In genomic region chr11:76208438-76208828, GRCh38 we compare ENCODE assay signal across 8 cellular contexts. TPM values are rescaled to one million over a fixed set of nuclear protein-coding genes. Genes with fewer than 3 reads are reported as not detected.
DNase-seq lines count a peak whose midpoint lies in the region; ATAC-seq and TF ChIP-seq lines count a peak whose summit lies in the region.

No MANE protein-coding gene starts in this region.

- TF ChIP-seq POLR2A in esophagus squamous epithelium (IDR thresholded peaks at IDR 0.05) (no peak), prostate gland (IDR thresholded peaks at IDR 0.05) (no peak)

- TF ChIP-seq CTCF in GM12864 (IDR thresholded peaks at IDR 0.05; ENCODE audit: low read depth, low read length, missing control alignments) (no peak), PC-9 (conservative IDR thresholded peaks at IDR 0.05) (no peak), esophagus squamous epithelium (IDR thresholded peaks at IDR 0.05) (no peak), prostate gland (IDR thresholded peaks at IDR 0.05) (no peak), GM10248 (IDR thresholded peaks at IDR 0.05; ENCODE audit: control extremely low read depth, extremely low read depth, low read depth, missing control alignments) (no peak)

- H3K4me1 ChIP-seq in PC-9 (replicated peaks; ENCODE audit: insufficient read depth) (peaks cover 24% of the 10 kb centered on the region), esophagus squamous epithelium (peaks cover 41 to 63% (median 46%) of the 10 kb centered on the region in 3 donors), prostate gland (replicated peaks) (peaks cover 12% of the 10 kb centered on the region)

- no peak for DNase-seq in GM12864 (ENCODE audit: low read depth)
- no peak for DNase-seq in PC-9
- no peak for DNase-seq in esophagus squamous epithelium (lab: John Stamatoyannopoulos, UW)
- DNase-seq in prostate gland (ENCODE audit: low spot score): no peak
- DNase-seq in NCI-H1930 (lab: John Stamatoyannopoulos, UW): no peak
- DNase-seq in central memory CD4-positive, alpha-beta T cell: no peak
- DNase-seq in GM10248 (ENCODE audit: extremely low spot score): no peak

- intact Hi-C loops in PC-9 (cut with micrococcal nuclease; ENCODE audit: unreplicated experiment): loop anchor here (2.0 to 5.0 kb wide), 2 partner anchors 58 to 304 kb away; no protein-coding TSS in a partner anchor
- intact Hi-C loops in esophagus squamous epithelium (cut with DNase I): loop anchor here (5.0 kb wide), 1 partner anchor 109 kb away; no protein-coding TSS in a partner anchor
- intact Hi-C loops in prostate gland (cut with DNase I): loop anchor here (2.0 to 10.0 kb wide), 3 partner anchors 28 to 311 kb away; partner anchors contain the start of gene EMSY

- H3K27ac ChIP-seq in PC-9 (no peak overlapping the region), esophagus squamous epithelium (peak overlapping the region in 1 of 4 donors; percentile 46), prostate gland (peak overlapping the region in 1 of 2 donors; percentile 9)

- H2AFZ ChIP-seq in PC-9: peak overlapping the region; percentile 92

- CTCF ChIA-PET in PC-9 (lab: Charles Lee) (interaction anchor here (0.6 to 3.2 kb wide), 9 partner anchors 16 to 312 kb away, joined by 3 to 22 read pairs (median 7); no protein-coding TSS in a partner anchor), GM10248 (lab: Yijun Ruan, JAX) (interaction anchor here (0.7 to 11.3 kb wide), 55 partner anchors 10 to 624 kb away, joined by 3 to 296 read pairs (median 5); no protein-coding TSS in a partner anchor)

- H3K4me3 ChIP-seq in GM12864 (ENCODE audit: low read depth, low read length): peak overlapping the region; percentile 20
- peak overlapping the region; percentile 73 for H3K4me3 ChIP-seq in PC-9
- peak overlapping the region; percentile 30 to 77 (median 57) for H3K4me3 ChIP-seq in esophagus squamous epithelium
- peak overlapping the region; percentile 36 to 41 for H3K4me3 ChIP-seq in prostate gland

- no peaks in the 10 kb centered on the region for H3K79me2 ChIP-seq in PC-9 (ENCODE audit: low read depth)

- POLR2A ChIA-PET in PC-9 (lab: Charles Lee; ENCODE audit: unreplicated experiment): interaction anchor here (0.6 to 0.7 kb wide), 3 partner anchors 26 to 406 kb away, joined by 3 to 5 read pairs (median 3); no protein-coding TSS in a partner anchor
- POLR2A ChIA-PET in GM10248 (lab: Yijun Ruan, JAX): no interaction called here

- H3F3A ChIP-seq in PC-9 (ENCODE audit: insufficient read depth, low read depth): peaks cover 10% of the 10 kb centered on the region; the same call in 1 of the 2 replicates

- no TSS peak for BruUV-seq in PC-9 (replicated peaks; lab: Mats Ljungman, UMichigan)

- H3K27me3 ChIP-seq in PC-9 (ENCODE audit: insufficient read depth, low read depth) (peaks cover 17% of the 10 kb centered on the region), esophagus squamous epithelium (peaks cover 0 to 100% (median 17%) of the 10 kb centered on the region in 4 donors), prostate gland (replicated peaks; ENCODE audit: insufficient read depth) (no peaks in the 10 kb centered on the region)

- ATAC-seq in GM18870 (IDR thresholded peaks at IDR 0.05; ENCODE audit: unreplicated experiment): no peak

- no CpG with 5 or more reads among the region's 27 CpGs for WGBS in esophagus squamous epithelium, 2 donors
- WGBS in prostate gland: under 1% methylated on average over 27 of the region's 27 CpGs

- no peaks in the 10 kb centered on the region for H4K20me1 ChIP-seq in PC-9 (ENCODE audit: insufficient read depth)

- H3K9me2 ChIP-seq in PC-9 (ENCODE audit: insufficient read depth): no peaks in the 10 kb centered on the region

- H3K4me2 ChIP-seq in PC-9: peak overlapping the region; percentile 87

- H3K9me3 ChIP-seq in PC-9 (ENCODE audit: insufficient read depth, low read depth): no peaks in the 10 kb centered on the region
- no peaks in the 10 kb centered on the region for H3K9me3 ChIP-seq in esophagus squamous epithelium
- H3K9me3 ChIP-seq in prostate gland: no peaks in the 10 kb centered on the region

- H3K36me3 ChIP-seq in PC-9 (ENCODE audit: low read depth): no peaks in the 10 kb centered on the region
- H3K36me3 ChIP-seq in esophagus squamous epithelium: no peaks in the 10 kb centered on the region
- H3K36me3 ChIP-seq in prostate gland: no peaks in the 10 kb centered on the region

RNA-seq across cellular contexts. Expression of gene WNT11, which starts 2.1 kb away (rescaled TPM):
- total RNA-seq in PC-9 (2021) (3.2 TPM in 1 of 2 replicates, not detected in the other), esophagus squamous epithelium (1 to 10 TPM in 1 of 4 donors, under 1 TPM in 3; 0.13 to 3.2 (median 0.38) TPM), prostate gland (1 to 10 TPM; 4.1 to 9.3 TPM)

Comparison
In these comparisons a context has a peak if more than half of its experiments do, and no peak if none do; other contexts are left out.
1. H3K4me3 ChIP-seq: peak in every context shown above with its lines; median percentile 73 in PC-9; 57 in esophagus squamous epithelium; 38 in prostate gland; 20 in GM12864.